19 cellular contexts compared by ENCODE assay signal in genomic region chr17:50311483-50311882, GRCh38. TPM values are rescaled to one million over a fixed set of nuclear protein-coding genes. Genes with fewer than 3 reads are reported as not detected.
"Had no signal": no experiment of that assay in that cellular context is flagged by ENCODE, and none has a peak within 500 bp of the region (broad histone marks: within the 10 kb centered on the region; RNA-seq: fewer than 3 reads in every experiment).

No MANE protein-coding gene starts in this region.

- DNase-seq: activated CD4-positive, CD25-positive, alpha-beta regulatory T cell; activated effector memory CD4-positive, alpha-beta T cell treated with Interleukin-2 at 50 U/mL for 16 hours; activated naive CD4-positive, alpha-beta T cell treated with anti-CD3 and anti-CD28 coated beads, Interleukin-2, amount 50 U/mL, for 16 hours; activated T-cell treated with anti-CD3 and anti-CD28 coated beads for 4 hours; effector memory CD8-positive, alpha-beta T cell; foreskin keratinocyte; glutamatergic neuron; left lung; midbrain; nucleus accumbens; spleen; stimulated activated CD4-positive, alpha-beta T cell treated with anti-CD3 and anti-CD28 coated beads, Interleukin-4, amount 100 ng/mL, for 4 hours; stimulated activated naive CD4-positive, alpha-beta T cell; substantia nigra; SW 1271; tibial artery had no signal

- H3K9me3 ChIP-seq: left lung, spleen, tibial artery had no signal

- H3K27me3 ChIP-seq: foreskin keratinocyte had no signal

- H3K36me3 ChIP-seq: left lung, spleen, tibial artery had no signal

- H3K9me3 Mint-ChIP-seq: effector memory CD8-positive, alpha-beta T cell had no signal

- H3K4me1 ChIP-seq: left lung, spleen, tibial artery had no signal

- H3K27ac ChIP-seq: foreskin keratinocyte, left lung, spleen, tibial artery had no signal

- H3K4me3 ChIP-seq: left lung, spleen, tibial artery had no signal

- H3K4me3 Mint-ChIP-seq: effector memory CD8-positive, alpha-beta T cell; nephron had no signal

- H3K27ac Mint-ChIP-seq: effector memory CD8-positive, alpha-beta T cell had no signal

- ATAC-seq: effector memory CD8-positive, alpha-beta T cell; foreskin keratinocyte; left lung had no signal

RNA-seq across cellular contexts. Expression of gene TMEM92, which starts 37.2 kb away (rescaled TPM):
- total RNA-seq: dermis microvascular lymphatic vessel endothelial cell, lung microvascular endothelial cell had no signal
